Comparison of ENCODE assay signal across 12 cellular contexts in genomic region chr7:120793213-120793936, GRCh38.
DNase-seq lines count a peak whose midpoint lies in the region; ATAC-seq and TF ChIP-seq lines count a peak whose summit lies in the region.
"Had no signal": no experiment of that assay in that cellular context is flagged by ENCODE, and none has a peak within 500 bp of the region (broad histone marks: within the 10 kb centered on the region; RNA-seq: fewer than 3 reads in every experiment).

No MANE protein-coding gene starts in this region.

- peaks cover 5% of the 10 kb centered on the region for H3K36me3 Mint-ChIP-seq in osteocyte (ENCODE audit: unreplicated experiment)
- H3K36me3 Mint-ChIP-seq: CD8-positive, alpha-beta T cell had no signal

- H3K27ac Mint-ChIP-seq in osteocyte (ENCODE audit: unreplicated experiment), result peak overlapping the region; percentile 82
- H3K27ac Mint-ChIP-seq: CD8-positive, alpha-beta T cell; GM23338 had no signal

- peak; percentile 21 for DNase-seq in Caki2 (ENCODE audit: low read depth)
- peak; percentile 58 for DNase-seq in NCI-H69 (lab: John Stamatoyannopoulos, UW)
- DNase-seq in kidney glomerular epithelial cell (lab: John Stamatoyannopoulos, UW), result peak; percentile 11
- no peak for DNase-seq in osteocyte (ENCODE audit: extremely low spot score, unreplicated experiment)
- DNase-seq in DMS153 (lab: John Stamatoyannopoulos, UW), result no peak
- DNase-seq: BE2C; CD8-positive, alpha-beta T cell; COR-L47; H7 had no signal

- ATAC-seq in GM21576 (IDR thresholded peaks at IDR 0.05; ENCODE audit: unreplicated experiment) (no peak), HG03159 (IDR thresholded peaks at IDR 0.05; ENCODE audit: unreplicated experiment) (no peak)
- ATAC-seq: CD8-positive, alpha-beta T cell had no signal

- H3K27me3 Mint-ChIP-seq in osteocyte (ENCODE audit: unreplicated experiment), result no peaks in the 10 kb centered on the region

- peaks cover 47% of the 10 kb centered on the region for H3K4me1 Mint-ChIP-seq in osteocyte (ENCODE audit: unreplicated experiment)

- in situ Hi-C loops in Caki2 (cut with HindIII; ENCODE audit: low pct_unique_long_range_greater_than_20kb, low sequenced_read_pairs), result no loop called here

- no peak for TF ChIP-seq CTCF in osteocyte (IDR thresholded peaks at IDR 0.05)

- no peak overlapping the region for H3K4me3 Mint-ChIP-seq in osteocyte (ENCODE audit: unreplicated experiment)
- H3K4me3 Mint-ChIP-seq: CD8-positive, alpha-beta T cell; GM23338 had no signal

- H3K9me3 Mint-ChIP-seq in osteocyte (ENCODE audit: unreplicated experiment), result peaks cover 11% of the 10 kb centered on the region
- H3K9me3 Mint-ChIP-seq: CD8-positive, alpha-beta T cell had no signal

Comparison
In these comparisons a context has a peak if more than half of its experiments do, and no peak if none do; other contexts are left out.
1. DNase-seq: peak in Caki2 (single experiment), NCI-H69 (single experiment) and kidney glomerular epithelial cell (single experiment); none in osteocyte (single experiment) and DMS153 (single experiment).